Comparison of ENCODE assay signal across 19 cellular contexts in genomic region chr17:80080081-80080480, GRCh38.
"Had no signal": no experiment of that assay in that cellular context is flagged by ENCODE, and none has a peak within 500 bp of the region (broad histone marks: within the 10 kb centered on the region; RNA-seq: fewer than 3 reads in every experiment).

No MANE protein-coding gene starts in this region.

- H3K27me3 ChIP-seq: body of pancreas, gastroesophageal sphincter, heart left ventricle, ovary, sigmoid colon, testis had no signal

- H3K9me3 ChIP-seq: body of pancreas, gastroesophageal sphincter, heart left ventricle, ovary, sigmoid colon, spleen, testis had no signal

- FAIRE-seq: endometrium had no signal

- H3K4me3 ChIP-seq: body of pancreas, coronary artery, gastroesophageal sphincter, heart left ventricle, ovary, sigmoid colon, spleen, testis had no signal

- H3K36me3 ChIP-seq: gastroesophageal sphincter, heart left ventricle, ovary, sigmoid colon, spleen had no signal

- DNase-seq: activated CD4-positive, alpha-beta memory T cell treated with anti-CD3 and anti-CD28 coated beads for 36 hours; activated CD4-positive, alpha-beta T cell treated with anti-CD3 and anti-CD28 coated beads for 36 hours; activated gamma-delta T cell treated with Interleukin-2 at 50 U/mL for 16 hours; activated T-cell treated with anti-CD3 and anti-CD28 coated beads for 4 hours; amniotic stem cell; body of pancreas; erythroblast; heart left ventricle; left cardiac atrium; mesenchymal stem cell; naive thymus-derived CD8-positive, alpha-beta T cell; ovary; sigmoid colon; spleen; stimulated activated CD4-positive, alpha-beta T cell treated with anti-CD3 and anti-CD28 coated beads, Interleukin-4, amount 100 ng/mL, for 4 hours; testis had no signal
